In genomic region chr14:101721951-101722661, GRCh38 we compare ENCODE assay signal across 8 cellular contexts. TPM values are rescaled to one million over a fixed set of nuclear protein-coding genes. Genes with fewer than 3 reads are reported as not detected.
DNase-seq lines count a peak whose midpoint lies in the region; ATAC-seq and TF ChIP-seq lines count a peak whose summit lies in the region.

No MANE protein-coding gene starts in this region.

- no TSS peak for BruUV-seq in Panc1 (replicated peaks; lab: Mats Ljungman, UMichigan)

- in situ Hi-C loops in Panc1 (cut with HindIII; ENCODE audit: low pct_unique_long_range_greater_than_20kb, low sequenced_read_pairs), result no loop called here

- H3K36me3 ChIP-seq in Panc1 (ENCODE audit: control insufficient read depth, insufficient read depth, low read length), result no peaks in the 10 kb centered on the region

- no peaks in the 10 kb centered on the region for H3K4me1 ChIP-seq in Panc1 (ENCODE audit: control insufficient read depth, insufficient read depth, low read length)

- H3K27ac ChIP-seq in Panc1 (ENCODE audit: low read length), result 0 out of 2 replicates have a peak overlapping the region, but pooled peaks have one; percentile 20

- H3K9me3 ChIP-seq in Panc1 (ENCODE audit: control insufficient read depth, insufficient read depth, low read depth, low read length), result no peaks in the 10 kb centered on the region

- H3K4me3 ChIP-seq in Panc1 (ENCODE audit: low read depth in 2 of 2, low read length in 2 of 2), result peak overlapping the region in 1 of 2 experiments; percentile 26; a peak in 1 of 4 replicates

- no peaks in the 10 kb centered on the region for H3K27me3 ChIP-seq in Panc1 (ENCODE audit: control insufficient read depth, insufficient read depth, low read length)

- intact Hi-C loops in Panc1 (cut with micrococcal nuclease; ENCODE audit: unreplicated experiment) (no loop called here), left colon (cut with DNase I, micrococcal nuclease) (no loop called here)

- ATAC-seq in GM19468 (IDR thresholded peaks at IDR 0.05; ENCODE audit: extremely low read depth, unreplicated experiment) (peak; percentile 14), Panc1 (peak; percentile 70), left colon (peak; percentile 85), GM18517 (IDR thresholded peaks at IDR 0.05; ENCODE audit: unreplicated experiment) (no peak)

- DNase-seq in Panc1 (ENCODE audit: low read depth, low spot score), result no peak
- DNase-seq in activated naive CD4-positive, alpha-beta T cell treated with Interleukin-2 at 50 U/mL for 16 hours, result peak; percentile 73
- peak; percentile 70 to 83 for DNase-seq in left colon
- peak; percentile 50 to 53 for DNase-seq in stimulated activated CD8-positive, alpha-beta memory T cell treated with anti-CD3 and anti-CD28 coated beads, Interleukin-2, amount 100 ng/mL, for 1 hour (ENCODE audit: low read depth in 2 of 2)
- DNase-seq in globus pallidus (ENCODE audit: low spot score), result no peak
- no peak for DNase-seq in HEK293T (ENCODE audit: extremely low spot score)

- TF ChIP-seq CTCF in Panc1 (IDR thresholded peaks at IDR 0.05), result no peak

- CTCF ChIA-PET in Panc1 (lab: Charles Lee), result no interaction called here
- CTCF ChIA-PET in HEK293T (lab: Yijun Ruan, JAX), result interaction anchor here (0.7 to 0.9 kb wide), 2 partner anchors 13 to 331 kb away, joined by 3 read pairs; no protein-coding TSS in a partner anchor

- POLR2A ChIA-PET in Panc1 (lab: Charles Lee) (no interaction called here), HEK293T (lab: Yijun Ruan, JAX) (no interaction called here)

TF ChIP-seq in HEK293T, 16 proteins besides CTCF, POLR2A, EP300 and RAD21:
- TF ChIP-seq, protein P1, sequence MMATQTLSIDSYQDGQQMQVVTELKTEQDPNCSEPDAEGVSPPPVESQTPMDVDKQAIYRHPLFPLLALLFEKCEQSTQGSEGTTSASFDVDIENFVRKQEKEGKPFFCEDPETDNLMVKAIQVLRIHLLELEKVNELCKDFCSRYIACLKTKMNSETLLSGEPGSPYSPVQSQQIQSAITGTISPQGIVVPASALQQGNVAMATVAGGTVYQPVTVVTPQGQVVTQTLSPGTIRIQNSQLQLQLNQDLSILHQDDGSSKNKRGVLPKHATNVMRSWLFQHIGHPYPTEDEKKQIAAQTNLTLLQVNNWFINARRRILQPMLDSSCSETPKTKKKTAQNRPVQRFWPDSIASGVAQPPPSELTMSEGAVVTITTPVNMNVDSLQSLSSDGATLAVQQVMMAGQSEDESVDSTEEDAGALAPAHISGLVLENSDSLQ (IDR thresholded peaks at IDR 0.05), result no peak
- TF ChIP-seq ZNF384 (IDR thresholded peaks at IDR 0.05) (no peak), FOXM1 (IDR thresholded peaks at IDR 0.05; ENCODE audit: borderline replicate concordance) (no peak), HDGF (IDR thresholded peaks at IDR 0.05; ENCODE audit: borderline replicate concordance) (no peak), ARNT (IDR thresholded peaks at IDR 0.05) (no peak), CTBP1 (IDR thresholded peaks at IDR 0.05; ENCODE audit: borderline replicate concordance) (no peak), FOXA1 (IDR thresholded peaks at IDR 0.05) (no peak)

RNA-seq across cellular contexts. Expression of gene PPP2R5C, which starts 39.4 kb away (rescaled TPM):
- total RNA-seq in Panc1 (2021; ENCODE audit: unreplicated experiment) (80.3 TPM), left colon (100 to 1,000 TPM; 139 to 144 TPM)
- polyA plus RNA-seq in Panc1 (2012; ENCODE audit: insufficient read length), result 35.3 TPM

Comparison
In these comparisons a context has a peak if more than half of its experiments do, and no peak if none do; other contexts are left out.
1. DNase-seq: peak in activated naive CD4-positive, alpha-beta T cell treated with Interleukin-2 at 50 U/mL for 16 hours (single experiment), left colon (2 of 2) and stimulated activated CD8-positive, alpha-beta memory T cell treated with anti-CD3 and anti-CD28 coated beads, Interleukin-2, amount 100 ng/mL, for 1 hour (2 of 2); none in Panc1 (single experiment), globus pallidus (single experiment) and HEK293T (single experiment).